22 cellular contexts compared by ENCODE assay signal in genomic region chr11:127259118-127259517, GRCh38.
"Had no signal": no experiment of that assay in that cellular context is flagged by ENCODE, and none has a peak within 500 bp of the region (broad histone marks: within the 10 kb centered on the region; RNA-seq: fewer than 3 reads in every experiment).

No MANE protein-coding gene starts in this region.

- H3K4me3 ChIP-seq: cardiac muscle cell had no signal

- H3K36me3 Mint-ChIP-seq: activated naive CD4-positive, alpha-beta T cell treated with anti-CD3 and anti-CD28 coated beads, Interleukin-2, amount 10 ng/mL, durations not matched to agents 7 days and 5 days; activated naive CD8-positive, alpha-beta T cell treated with anti-CD3 and anti-CD28 coated beads for 36 hours; T-cell had no signal

- H3K27me3 Mint-ChIP-seq: activated CD4-positive, alpha-beta memory T cell treated with anti-CD3 and anti-CD28 coated beads, Interleukin-2, amount 10 ng/mL, durations not matched to agents 7 days and 5 days; activated CD4-positive, alpha-beta T cell treated with anti-CD3 and anti-CD28 coated beads, Interleukin-2, amount 10 ng/mL, durations not matched to agents 7 days and 5 days; activated naive CD4-positive, alpha-beta T cell treated with anti-CD3 and anti-CD28 coated beads, Interleukin-2, amount 10 ng/mL, durations not matched to agents 7 days and 5 days; activated naive CD8-positive, alpha-beta T cell treated with anti-CD3 and anti-CD28 coated beads for 36 hours had no signal

- DNase-seq: activated CD4-positive, alpha-beta memory T cell treated with anti-CD3 and anti-CD28 coated beads, Interleukin-2, amount 10 ng/mL, durations not matched to agents 7 days and 5 days; activated CD4-positive, alpha-beta T cell treated with anti-CD3 and anti-CD28 coated beads, Interleukin-2, amount 10 ng/mL, durations not matched to agents 7 days and 5 days; activated CD4-positive, CD25-positive, alpha-beta regulatory T cell; activated CD8-positive, alpha-beta memory T cell treated with anti-CD3 and anti-CD28 coated beads, Interleukin-2, amount 50 U/mL, for 4 hours; activated gamma-delta T cell treated with Interleukin-2 at 50 U/mL for 16 hours; activated naive CD4-positive, alpha-beta T cell treated with anti-CD3 and anti-CD28 coated beads, Interleukin-2, amount 10 ng/mL, durations not matched to agents 7 days and 5 days; activated naive CD8-positive, alpha-beta T cell treated with anti-CD3 and anti-CD28 coated beads for 36 hours; activated T-cell treated with anti-CD3 and anti-CD28 coated beads, Interleukin-2, amount 50 U/mL, for 72 hours; brain microvascular endothelial cell; MM.1S; NCI-H1105; NCI-H146; NCI-H1930; NCI-H2107; NCI-H510A treated with DMSO at 0.1 percent for 48 hours; SHP77 treated with DMSO at 0.1 percent for 48 hours; T-cell; T-helper 2 cell; T1000 had no signal

- H3K4me3 Mint-ChIP-seq: activated CD4-positive, alpha-beta memory T cell treated with anti-CD3 and anti-CD28 coated beads, Interleukin-2, amount 10 ng/mL, durations not matched to agents 7 days and 5 days; activated CD4-positive, alpha-beta T cell treated with anti-CD3 and anti-CD28 coated beads, Interleukin-2, amount 10 ng/mL, durations not matched to agents 7 days and 5 days; activated naive CD4-positive, alpha-beta T cell treated with anti-CD3 and anti-CD28 coated beads, Interleukin-2, amount 10 ng/mL, durations not matched to agents 7 days and 5 days; activated naive CD8-positive, alpha-beta T cell treated with anti-CD3 and anti-CD28 coated beads for 36 hours; activated T-cell treated with anti-CD3 and anti-CD28 coated beads, Interleukin-2, amount 50 U/mL, for 72 hours; T-cell had no signal

- H3K27ac ChIP-seq: brain microvascular endothelial cell, cardiac muscle cell, KMS-11 had no signal

- H3K4me1 Mint-ChIP-seq: activated CD4-positive, alpha-beta memory T cell treated with anti-CD3 and anti-CD28 coated beads, Interleukin-2, amount 10 ng/mL, durations not matched to agents 7 days and 5 days; activated CD4-positive, alpha-beta T cell treated with anti-CD3 and anti-CD28 coated beads, Interleukin-2, amount 10 ng/mL, durations not matched to agents 7 days and 5 days; activated naive CD4-positive, alpha-beta T cell treated with anti-CD3 and anti-CD28 coated beads, Interleukin-2, amount 10 ng/mL, durations not matched to agents 7 days and 5 days; activated naive CD8-positive, alpha-beta T cell treated with anti-CD3 and anti-CD28 coated beads for 36 hours; T-cell had no signal

- H3K36me3 ChIP-seq: brain microvascular endothelial cell, cardiac muscle cell had no signal

- H3K9ac ChIP-seq: KMS-11 had no signal

- ATAC-seq: activated T-cell treated with anti-CD3 and anti-CD28 coated beads, Interleukin-2, amount 50 U/mL, for 72 hours; T-cell had no signal

- H3K27me3 ChIP-seq: brain microvascular endothelial cell, cardiac muscle cell had no signal

- H3K27ac Mint-ChIP-seq: activated CD4-positive, alpha-beta memory T cell treated with anti-CD3 and anti-CD28 coated beads, Interleukin-2, amount 10 ng/mL, durations not matched to agents 7 days and 5 days; activated CD4-positive, alpha-beta T cell treated with anti-CD3 and anti-CD28 coated beads, Interleukin-2, amount 10 ng/mL, durations not matched to agents 7 days and 5 days; activated naive CD4-positive, alpha-beta T cell treated with anti-CD3 and anti-CD28 coated beads, Interleukin-2, amount 10 ng/mL, durations not matched to agents 7 days and 5 days; activated naive CD8-positive, alpha-beta T cell treated with anti-CD3 and anti-CD28 coated beads for 36 hours; activated T-cell treated with anti-CD3 and anti-CD28 coated beads, Interleukin-2, amount 50 U/mL, for 72 hours; activated T-helper 2 cell treated with anti-CD3 and anti-CD28 coated beads, Interferon-gamma antibody, Interleukin-2, Interleukin-4, amounts not matched to agents 10 μg/mL and 5 μg/mL and 100 μg/mL, durations not matched to agents 14 hours and 24 hours and 36 hours; T-cell had no signal

- H3K9me3 Mint-ChIP-seq: activated CD4-positive, alpha-beta memory T cell treated with anti-CD3 and anti-CD28 coated beads, Interleukin-2, amount 10 ng/mL, durations not matched to agents 7 days and 5 days; activated CD4-positive, alpha-beta T cell treated with anti-CD3 and anti-CD28 coated beads, Interleukin-2, amount 10 ng/mL, durations not matched to agents 7 days and 5 days; activated naive CD8-positive, alpha-beta T cell treated with anti-CD3 and anti-CD28 coated beads for 36 hours; activated T-helper 2 cell treated with anti-CD3 and anti-CD28 coated beads, Interferon-gamma antibody, Interleukin-2, Interleukin-4, amounts not matched to agents 10 μg/mL and 5 μg/mL and 100 μg/mL, durations not matched to agents 14 hours and 24 hours and 36 hours had no signal

- H3K4me2 ChIP-seq: KMS-11 had no signal
